In genomic region chr7:33705333-33705833, GRCh38 we compare ENCODE assay signal across 23 cellular contexts.
DNase-seq lines count a peak whose midpoint lies in the region; ATAC-seq and TF ChIP-seq lines count a peak whose summit lies in the region.
"Had no signal": no experiment of that assay in that cellular context is flagged by ENCODE, and none has a peak within 500 bp of the region (broad histone marks: within the 10 kb centered on the region; RNA-seq: fewer than 3 reads in every experiment).

No MANE protein-coding gene starts in this region.

- H3K4me1 ChIP-seq in GM23338 (ENCODE audit: insufficient read depth) = peaks cover 28% of the 10 kb centered on the region
- H3K4me1 ChIP-seq: adrenal gland had no signal

- H3K36me3 ChIP-seq in GM23338 (ENCODE audit: insufficient read depth) = no peaks in the 10 kb centered on the region; the same call in 1 of the 2 replicates
- H3K36me3 ChIP-seq: adrenal gland, colonic mucosa, sigmoid colon, upper lobe of left lung had no signal

- no peak overlapping the region for H2AFZ ChIP-seq in GM23338

- ATAC-seq in GM23338 (peak; percentile 99), WTC11 (peak; percentile 97), GM18868 (IDR thresholded peaks at IDR 0.05; ENCODE audit: unreplicated experiment) (no peak), GM21367 (IDR thresholded peaks at IDR 0.05; ENCODE audit: unreplicated experiment) (no peak)
- ATAC-seq: left colon; stimulated activated effector memory CD8-positive, alpha-beta T cell treated with anti-CD3 and anti-CD28 coated beads, Interleukin-12 subunit alpha, Interleukin-12 subunit beta, amount 100 ng/mL, for 72 hours had no signal

- no peaks in the 10 kb centered on the region for H3K9me2 ChIP-seq in GM23338 (ENCODE audit: insufficient read depth)

- H3K27ac Mint-ChIP-seq in GM23338 (peak overlapping the region; percentile 55; the same call in 1 of the 2 replicates), WTC11 (peak overlapping the region; percentile 76)
- H3K27ac Mint-ChIP-seq: stimulated activated effector memory CD8-positive, alpha-beta T cell treated with anti-CD3 and anti-CD28 coated beads, Interleukin-12 subunit alpha, Interleukin-12 subunit beta, amount 100 ng/mL, for 72 hours had no signal

- POLR2A ChIA-PET in WTC11 (lab: Charles Lee) = no interaction called here

- no peak overlapping the region for H3K4me3 Mint-ChIP-seq in GM23338
- peak overlapping the region; percentile 33 for H3K4me3 Mint-ChIP-seq in WTC11
- H3K4me3 Mint-ChIP-seq: stimulated activated effector memory CD8-positive, alpha-beta T cell treated with anti-CD3 and anti-CD28 coated beads, Interleukin-12 subunit alpha, Interleukin-12 subunit beta, amount 100 ng/mL, for 72 hours had no signal

- peaks cover 25% of the 10 kb centered on the region for H3K9me3 Mint-ChIP-seq in GM23338
- peaks cover 22% of the 10 kb centered on the region for H3K9me3 Mint-ChIP-seq in WTC11

- no peak overlapping the region for H3K4me3 ChIP-seq in GM23338
- H3K4me3 ChIP-seq: adrenal gland, colonic mucosa, sigmoid colon, SK-N-MC, upper lobe of left lung had no signal

- H3K27me3 Mint-ChIP-seq in GM23338 (ENCODE audit: insufficient read depth, low read depth, poor library complexity) (peaks cover 9% of the 10 kb centered on the region), WTC11 (ENCODE audit: low read depth) (peaks cover 49% of the 10 kb centered on the region)

- H3K27ac ChIP-seq in GM23338 (ENCODE audit: low read depth) = no peak overlapping the region
- no peak overlapping the region for H3K27ac ChIP-seq in caudate nucleus (ENCODE audit: low read depth, low read length)
- H3K27ac ChIP-seq: adrenal gland, C4-2B, colonic mucosa, sigmoid colon, SK-N-MC, upper lobe of left lung had no signal

- H4K20me1 ChIP-seq in GM23338 (replicated peaks; ENCODE audit: insufficient read depth) = no peaks in the 10 kb centered on the region

- H3K36me3 Mint-ChIP-seq in GM23338 (ENCODE audit: low read depth) = peaks cover 27% of the 10 kb centered on the region
- H3K36me3 Mint-ChIP-seq in WTC11 = peaks cover 26% of the 10 kb centered on the region
- H3K36me3 Mint-ChIP-seq: stimulated activated effector memory CD8-positive, alpha-beta T cell treated with anti-CD3 and anti-CD28 coated beads, Interleukin-12 subunit alpha, Interleukin-12 subunit beta, amount 100 ng/mL, for 72 hours had no signal

- H3K4me1 Mint-ChIP-seq in GM23338 (peaks cover 46% of the 10 kb centered on the region), WTC11 (peaks cover 51% of the 10 kb centered on the region)
- H3K4me1 Mint-ChIP-seq: stimulated activated effector memory CD8-positive, alpha-beta T cell treated with anti-CD3 and anti-CD28 coated beads, Interleukin-12 subunit alpha, Interleukin-12 subunit beta, amount 100 ng/mL, for 72 hours had no signal

- H3F3A ChIP-seq in GM23338 (replicated peaks; ENCODE audit: low read depth) = no peaks in the 10 kb centered on the region

- no peaks in the 10 kb centered on the region for H3K79me2 ChIP-seq in GM23338 (replicated peaks; ENCODE audit: insufficient read depth)

- peaks cover 17% of the 10 kb centered on the region for H3K27me3 ChIP-seq in GM23338 (ENCODE audit: insufficient read depth)
- H3K27me3 ChIP-seq: adrenal gland, colonic mucosa, sigmoid colon, upper lobe of left lung had no signal

- peak overlapping the region; percentile 24; the same call in 1 of the 2 replicates for H3K4me2 ChIP-seq in GM23338

- peak; percentile 40 for DNase-seq in COLO668 (lab: John Stamatoyannopoulos, UW; ENCODE audit: unreplicated experiment)
- DNase-seq in GM23338 (ENCODE audit: low spot score) = peak; percentile 95
- DNase-seq in WTC11 (ENCODE audit: low spot score) = peak; percentile 62
- peak; percentile 72 for DNase-seq in iPS-NIHi7 (ENCODE audit: extremely low spot score)
- DNase-seq in caudate nucleus (lab: John Stamatoyannopoulos, UW) = no peak
- DNase-seq: activated CD4-positive, alpha-beta T cell treated with anti-CD3 and anti-CD28 coated beads, Interleukin-2, amount 50 U/mL, for 4 hours; activated naive CD4-positive, alpha-beta T cell treated with Interleukin-2 at 50 U/mL for 16 hours; adrenal gland; Calu3; colonic mucosa; effector CD8-positive, alpha-beta T cell; erythroblast; GOT3; left colon; NCI-H2227 treated with DMSO at 0.1 percent for 48 hours; sigmoid colon; stimulated activated CD4-positive, alpha-beta T cell treated with anti-CD3 and anti-CD28 coated beads, Interleukin-4, amount 100 ng/mL, for 24 hours; upper lobe of left lung had no signal

- TF ChIP-seq CTCF in GM23338 (conservative IDR thresholded peaks at IDR 0.05; ENCODE audit: low read depth in 2 of 2) (no peak), WTC11 (IDR thresholded peaks at IDR 0.05) (no peak)

- CTCF ChIA-PET in WTC11 (lab: Charles Lee) = interaction anchor here (0.8 to 2.5 kb wide), 8 partner anchors 11 to 277 kb away, joined by 3 to 16 read pairs (median 5); no protein-coding TSS in a partner anchor

TF ChIP-seq in GM23338, 12 proteins besides CTCF, POLR2A, EP300 and RAD21 (continues in another document):
- peak; percentile 19; the same call in 1 of the 2 replicates for TF ChIP-seq POLR2AphosphoS5 (IDR thresholded peaks at IDR 0.05; ENCODE audit: low read depth)

TF ChIP-seq in WTC11, 78 proteins besides CTCF, POLR2A, EP300 and RAD21:
- TF ChIP-seq ZNF281 (CRISPR knock-in tag; IDR thresholded peaks at IDR 0.05) (no peak), FOXP4 (CRISPR knock-in tag; IDR thresholded peaks at IDR 0.05) (peak; percentile 96; the same call in 1 of the 2 replicates), ELF4 (CRISPR knock-in tag; IDR thresholded peaks at IDR 0.05; ENCODE audit: low read depth) (no peak), ZNF423 (CRISPR knock-in tag; IDR thresholded peaks at IDR 0.05) (peak; percentile 66), ZBTB21 (CRISPR knock-in tag; IDR thresholded peaks at IDR 0.05; ENCODE audit: borderline replicate concordance) (no peak), RELA (CRISPR knock-in tag; IDR thresholded peaks at IDR 0.05; ENCODE audit: borderline replicate concordance) (no peak), MAX (CRISPR knock-in tag; IDR thresholded peaks at IDR 0.05) (peak; percentile 82), ZNF671 (CRISPR knock-in tag; IDR thresholded peaks at IDR 0.05) (no peak), CREB1 (CRISPR knock-in tag; IDR thresholded peaks at IDR 0.05) (no peak), SP1 (CRISPR knock-in tag; conservative IDR thresholded peaks at IDR 0.05) (peak; percentile 50), KAT7 (CRISPR knock-in tag; IDR thresholded peaks at IDR 0.05; ENCODE audit: borderline replicate concordance) (no peak), ZBTB43 (CRISPR knock-in tag; IDR thresholded peaks at IDR 0.05) (no peak), ZNF138 (CRISPR knock-in tag; conservative IDR thresholded peaks at IDR 0.05) (no peak), ZNF232 (CRISPR knock-in tag; IDR thresholded peaks at IDR 0.05) (no peak), OVOL2 (CRISPR knock-in tag; IDR thresholded peaks at IDR 0.05; ENCODE audit: borderline replicate concordance) (no peak), ATF1 (CRISPR knock-in tag; IDR thresholded peaks at IDR 0.05) (no peak), ETV6 (CRISPR knock-in tag; IDR thresholded peaks at IDR 0.05) (no peak)

Comparison
In these comparisons a context has a peak if more than half of its experiments do, and no peak if none do; other contexts are left out.
1. DNase-seq: peak in COLO668 (single experiment), GM23338 (single experiment), WTC11 (single experiment) and iPS-NIHi7 (single experiment); none in caudate nucleus (0 of 61).
2. ATAC-seq: peak in GM23338 (single experiment) and WTC11 (single experiment); none in GM18868 (single experiment) and GM21367 (single experiment).